ENCODE assay signal across 18 cellular contexts in genomic region chr21:30233636-30234035, GRCh38.
DNase-seq lines count a peak whose midpoint lies in the region; ATAC-seq and TF ChIP-seq lines count a peak whose summit lies in the region.
"Had no signal": no experiment of that assay in that cellular context is flagged by ENCODE, and none has a peak within 500 bp of the region (broad histone marks: within the 10 kb centered on the region; RNA-seq: fewer than 3 reads in every experiment).

No MANE protein-coding gene starts in this region.

- ATAC-seq in GM21381 (IDR thresholded peaks at IDR 0.05; ENCODE audit: unreplicated experiment) = no peak
- no peak for ATAC-seq in GM18873 (IDR thresholded peaks at IDR 0.05; ENCODE audit: low FRiP score, unreplicated experiment)

- peaks cover 18% of the 10 kb centered on the region for H3K4me1 Mint-ChIP-seq in nephron
- H3K4me1 Mint-ChIP-seq: CD14-positive monocyte had no signal

- peaks cover 10% of the 10 kb centered on the region for H3K9me3 Mint-ChIP-seq in nephron

- in situ Hi-C loops in ACHN (cut with HindIII; ENCODE audit: low pct_ligation_motif_present, low pct_unique_long_range_greater_than_20kb, low sequenced_read_pairs) = no loop called here

- H3K27ac Mint-ChIP-seq in nephron = peak overlapping the region in 2 of 3 experiments; percentile 47 to 61
- H3K27ac Mint-ChIP-seq: CD14-positive monocyte had no signal

- peak; percentile 8 to 45 for DNase-seq in NCI-H524 (lab: John Stamatoyannopoulos, UW)
- DNase-seq in NCI-H524 treated with DMSO at 0.1 percent for 48 hours (lab: John Stamatoyannopoulos, UW) = no peak
- DNase-seq in fibroblast of gingiva (ENCODE audit: low read depth) = peak; percentile 51
- DNase-seq in ACHN = no peak
- no peak for DNase-seq in stimulated activated CD8-positive, alpha-beta memory T cell treated with anti-CD3 and anti-CD28 coated beads, Interleukin-4, amount 100 ng/mL, for 48 hours
- DNase-seq: 8988T, COR-L47, GM23248, MM.1S, NCI-H1105 treated with DMSO at 0.1 percent for 48 hours, NCI-H2029 treated with DMSO at 0.1 percent for 48 hours, NCI-H69, Right ventricle myocardium superior, SK-N-SH had no signal

- no peak for TF ChIP-seq CTCF in nephron (IDR thresholded peaks at IDR 0.05; ENCODE audit: unreplicated experiment in 3 of 3)

- H3K27me3 Mint-ChIP-seq in nephron (ENCODE audit: low read depth) = no peaks in the 10 kb centered on the region

- H3K4me3 Mint-ChIP-seq in nephron = peak overlapping the region in 1 of 3 experiments; percentile 2
- H3K4me3 Mint-ChIP-seq: CD14-positive monocyte had no signal

- no peaks in the 10 kb centered on the region for H3K36me3 Mint-ChIP-seq in nephron (ENCODE audit: low read depth)
- H3K36me3 Mint-ChIP-seq: CD14-positive monocyte had no signal

Comparison
In these comparisons a context has a peak if more than half of its experiments do, and no peak if none do; other contexts are left out.
1. DNase-seq: peak in NCI-H524 (2 of 2) and fibroblast of gingiva (single experiment); none in NCI-H524 treated with DMSO at 0.1 percent for 48 hours (single experiment), ACHN (single experiment) and stimulated activated CD8-positive, alpha-beta memory T cell treated with anti-CD3 and anti-CD28 coated beads, Interleukin-4, amount 100 ng/mL, for 48 hours (single experiment).